In the genomic region with DNA sequence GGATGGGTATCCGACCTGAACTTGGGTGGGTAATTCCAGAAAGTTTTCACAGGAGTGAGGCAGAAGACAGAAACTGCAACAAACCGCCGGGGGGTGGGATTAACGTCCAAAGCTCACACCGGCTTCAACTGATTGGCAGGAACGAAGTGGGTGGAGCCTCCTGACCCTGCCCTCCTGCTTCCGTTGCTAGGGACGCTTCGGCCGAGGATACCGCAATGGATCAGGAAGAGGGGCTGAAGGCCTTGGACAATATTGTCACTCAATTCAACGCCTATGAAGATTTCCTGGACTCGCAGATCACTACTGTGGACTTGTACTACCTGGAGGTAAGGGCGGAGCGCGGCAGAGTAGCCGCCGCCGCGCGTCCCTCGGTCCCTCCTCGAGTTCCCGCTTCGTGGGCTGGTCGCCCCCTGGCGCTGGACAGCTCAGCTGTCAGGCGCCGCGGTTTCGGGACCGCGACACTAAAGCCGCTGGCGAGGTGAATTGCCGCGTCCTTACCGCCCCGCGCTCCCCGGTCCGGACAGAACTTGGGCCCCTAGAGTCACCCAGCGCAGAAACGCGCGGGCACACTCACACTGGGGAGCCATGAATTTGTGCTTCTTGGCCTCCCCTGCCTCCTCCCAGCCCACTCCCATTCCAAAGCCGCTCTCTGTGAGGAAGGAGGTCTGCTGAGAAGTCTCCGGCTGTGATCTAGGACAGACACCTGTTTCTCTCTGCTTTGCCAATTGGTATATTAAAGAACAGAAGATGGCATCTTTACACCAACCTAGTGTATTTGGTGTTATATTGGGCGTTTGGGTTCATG, we compare ENCODE assay signal across 8 cellular contexts. TPM values are rescaled to one million over a fixed set of nuclear protein-coding genes. Genes with fewer than 3 reads are reported as not detected.
DNase-seq lines count a peak whose midpoint lies in the region; ATAC-seq, FAIRE-seq and TF ChIP-seq lines count a peak whose summit lies in the region.

TSS of gene CFAP299 (plus strand) at position 177 of the 805 bp plus-strand sequence.

- H3K9ac ChIP-seq in K562 (ENCODE audit: insufficient read depth in 1 of 2, low read depth in 2 of 2, low read length in 2 of 2) = peak within 1 kb of the TSS; percentile 60 to 95

- peak; percentile 63 for DNase-seq in GM10266 (ENCODE audit: extremely low spot score)
- peak; percentile 88 for DNase-seq in HFFc6
- peak; percentile 90 for DNase-seq in NB4 (ENCODE audit: low read depth)
- peak; percentile 86 to 96 (median 90) for DNase-seq in K562 (ENCODE audit: extremely low read depth in 1 of 4, low spot score in 3 of 4)
- peak; percentile 73 for DNase-seq in iPS DF 6.9 (ENCODE audit: low read depth, low spot score)
- DNase-seq in skeletal muscle cell (ENCODE audit: low read depth) = peak; percentile 65
- no peak for DNase-seq in NAMALWA (ENCODE audit: low spot score)

- no peaks in the 10 kb centered on the region for H4K20me1 ChIP-seq in K562 (replicated peaks; ENCODE audit: control insufficient read depth, insufficient read depth, low read length)

- POLR2A ChIA-PET in K562 (lab: Yijun Ruan, JAX) = interaction anchor here (0.6 to 0.8 kb wide), 2 partner anchors 40 to 124 kb away, joined by 3 to 6 read pairs; no protein-coding TSS in a partner anchor

- H3K27me3 Mint-ChIP-seq in HFFc6 (ENCODE audit: insufficient read depth) = peaks cover 3% of the 10 kb centered on the region; the same call in 1 of the 2 replicates
- H3K27me3 Mint-ChIP-seq in T-helper 1 cell treated with Interleukin-12 subunit alpha and Interleukin-12 subunit beta and Interleukin-4 antibody, amounts not matched to agents 30 μg/mL and 1 μg/mL, for 36 hours (ENCODE audit: low read depth) = peaks cover 25% of the 10 kb centered on the region

- H3K27ac Mint-ChIP-seq in HFFc6 = peak within 1 kb of the TSS; percentile 78
- H3K27ac Mint-ChIP-seq in T-helper 1 cell treated with Interleukin-12 subunit alpha and Interleukin-12 subunit beta and Interleukin-4 antibody, amounts not matched to agents 30 μg/mL and 1 μg/mL, for 36 hours = no peak within 1 kb of the TSS

- CTCF ChIA-PET in K562 (lab: Yijun Ruan, JAX; ENCODE audit: low intra/inter-chr PET ratio) = interaction anchor here (1.0 to 2.8 kb wide), 6 partner anchors 114 to 1384 kb away, joined by 3 to 7 read pairs (median 3); no protein-coding TSS in a partner anchor

- no TSS peak for BruUV-seq in K562 (replicated peaks; lab: Mats Ljungman, UMichigan)

- FAIRE-seq in K562 (lab: Jason Lieb, UNC) = peak; percentile 100

- no peak for TF ChIP-seq EP300 in K562 (IDR thresholded peaks at IDR 0.05; ENCODE audit: low read length)

- peaks cover 30% of the 10 kb centered on the region for H3K4me1 Mint-ChIP-seq in HFFc6 (ENCODE audit: low read depth)
- peaks cover 4% of the 10 kb centered on the region for H3K4me1 Mint-ChIP-seq in T-helper 1 cell treated with Interleukin-12 subunit alpha and Interleukin-12 subunit beta and Interleukin-4 antibody, amounts not matched to agents 30 μg/mL and 1 μg/mL, for 36 hours (ENCODE audit: low read depth)

- H3K4me1 ChIP-seq in K562 (replicated peaks in 1 of 2; ENCODE audit: control insufficient read depth in 2 of 2, insufficient read depth in 2 of 2, low read length in 2 of 2) (peaks cover 5 to 9% of the 10 kb centered on the region in 2 experiments; a peak in 3 of 5 replicates), iPS DF 6.9 (ENCODE audit: control insufficient read depth, insufficient read depth, low read length) (no peaks in the 10 kb centered on the region)

- TF ChIP-seq POLR2A in NB4 (IDR thresholded peaks at IDR 0.05; ENCODE audit: extremely low read depth, insufficient read length) (no peak), K562 (conservative IDR thresholded peaks at IDR 0.05) (no peak)

- peak; percentile 73 to 77 for TF ChIP-seq RAD21 in K562 (CRISPR knock-in tag; conservative IDR thresholded peaks at IDR 0.05 in 1 of 2, IDR thresholded peaks at IDR 0.05 in 1 of 2)

- no peaks in the 10 kb centered on the region for H3K79me2 ChIP-seq in K562 (ENCODE audit: control insufficient read depth, insufficient read depth, low read length)

- WGBS in K562 (ENCODE audit: insufficient coverage, low coverage, missing lambda C conversion rate) = 2% methylated on average over 45 of the region's 49 CpGs
- no CpG with 5 or more reads among the region's 49 CpGs for WGBS in iPS DF 6.9 (ENCODE audit: insufficient coverage, insufficient read length)

- ATAC-seq in K562 = peak; percentile 97

- peak within 1 kb of the TSS; percentile 93 for H3K4me3 Mint-ChIP-seq in HFFc6
- peak within 1 kb of the TSS; percentile 78 for H3K4me3 Mint-ChIP-seq in T-helper 1 cell treated with Interleukin-12 subunit alpha and Interleukin-12 subunit beta and Interleukin-4 antibody, amounts not matched to agents 30 μg/mL and 1 μg/mL, for 36 hours

- peaks cover 11% of the 10 kb centered on the region for H3K36me3 Mint-ChIP-seq in HFFc6 (ENCODE audit: low read depth)
- no peaks in the 10 kb centered on the region for H3K36me3 Mint-ChIP-seq in T-helper 1 cell treated with Interleukin-12 subunit alpha and Interleukin-12 subunit beta and Interleukin-4 antibody, amounts not matched to agents 30 μg/mL and 1 μg/mL, for 36 hours (ENCODE audit: low read depth)

- no peaks in the 10 kb centered on the region for H3K9me3 Mint-ChIP-seq in HFFc6
- H3K9me3 Mint-ChIP-seq in T-helper 1 cell treated with Interleukin-12 subunit alpha and Interleukin-12 subunit beta and Interleukin-4 antibody, amounts not matched to agents 30 μg/mL and 1 μg/mL, for 36 hours = no peaks in the 10 kb centered on the region

- H3K27ac ChIP-seq in K562 (ENCODE audit: extremely low read depth, low read depth, low read length) (peak within 1 kb of the TSS; percentile 52), iPS DF 6.9 (ENCODE audit: low read length) (no peak within 1 kb of the TSS)

- H3K36me3 ChIP-seq in K562 (ENCODE audit: control insufficient read depth, insufficient read depth, low read length) (no peaks in the 10 kb centered on the region), iPS DF 6.9 (ENCODE audit: control insufficient read depth, insufficient read depth, low read length) (no peaks in the 10 kb centered on the region)

- in situ Hi-C loops in K562 (cut with MboI) = loop anchor here (5.0 kb wide), 1 partner anchor 1388 kb away; no protein-coding TSS in a partner anchor

- peak within 1 kb of the TSS; percentile 80 for H3K4me2 ChIP-seq in K562 (ENCODE audit: insufficient read depth, low read length)

- TF ChIP-seq CTCF in GM10266 (IDR thresholded peaks at IDR 0.05; ENCODE audit: control insufficient read depth, insufficient read depth, low read depth, missing control alignments) (no peak), HFFc6 (IDR thresholded peaks at IDR 0.05) (peak; percentile 75), NB4 (IDR thresholded peaks at IDR 0.05; ENCODE audit: low read depth, low read length) (peak; percentile 45), K562 (IDR thresholded peaks at IDR 0.05 in 2 of 3, conservative IDR thresholded peaks at IDR 0.05 in 1 of 3; ENCODE audit: insufficient read depth in 2 of 3, low read depth in 1 of 3, low read length in 3 of 3) (peak; percentile 67 to 81 (median 78))

- H3K9me3 ChIP-seq in K562 (replicated peaks; ENCODE audit: control insufficient read depth, insufficient read depth, low read depth, low read length) (no peaks in the 10 kb centered on the region), iPS DF 6.9 (ENCODE audit: control insufficient read depth, insufficient read depth, low read length) (no peaks in the 10 kb centered on the region)

- H3K27me3 ChIP-seq in K562 (ENCODE audit: control insufficient read depth in 2 of 2, insufficient read depth in 2 of 2, low read length in 2 of 2) = no peaks in the 10 kb centered on the region
- peaks cover 6% of the 10 kb centered on the region; the same call in 1 of the 2 replicates for H3K27me3 ChIP-seq in iPS DF 6.9 (ENCODE audit: control insufficient read depth, insufficient read depth, low read length)

- no peaks in the 10 kb centered on the region for H3K9me1 ChIP-seq in K562 (ENCODE audit: control insufficient read depth, insufficient read depth, low read length)

- intact Hi-C loops in K562 (cut with micrococcal nuclease) = loop anchor here (1.0 to 10.0 kb wide), 10 partner anchors 48 to 1383 kb away; partner anchors contain the start of genes ANTXR2, FGF5 and NAA11

- peak within 1 kb of the TSS; percentile 62 for H3K4me3 ChIP-seq in NB4 (ENCODE audit: low read depth, low read length)
- H3K4me3 ChIP-seq in K562 = peak within 1 kb of the TSS; percentile 51
- peak within 1 kb of the TSS; percentile 86; the same call in 1 of the 2 replicates for H3K4me3 ChIP-seq in iPS DF 6.9 (ENCODE audit: low read length)
- peak within 1 kb of the TSS; percentile 80 for H3K4me3 ChIP-seq in skeletal muscle cell (ENCODE audit: low read depth, low read length)

- H2AFZ ChIP-seq in K562 (ENCODE audit: low read depth, low read length) = peak within 1 kb of the TSS; percentile 90

TF ChIP-seq in K562, 482 proteins besides CTCF, POLR2A, EP300 and RAD21 (continues in another document):
- TF ChIP-seq CHD4 (IDR thresholded peaks at IDR 0.05; ENCODE audit: insufficient read depth, insufficient replicate concordance, low read depth, low read length, poor library complexity, severe bottlenecking) = no peak
- no peak for TF ChIP-seq LEF1 (IDR thresholded peaks at IDR 0.05)
- no peak for TF ChIP-seq ZNF140 (CRISPR knock-in tag; IDR thresholded peaks at IDR 0.05)

RNA-seq across cellular contexts. Expression of gene CFAP299, which starts in this region (rescaled TPM):
- total RNA-seq in HFFc6 (2021; fragmentation: NEBNext Ultra II Directional; extraction: Animal tissue kit (Norgen Biotek cat#: 25700)) = 1 to 10 TPM; 4.8 to 9.0 (median 8.7) TPM
- total RNA-seq in K562 (2011; cell fraction: chromatin; rRNA removed; ENCODE audit: low replicate concordance) = 3.1 and 6.3 TPM in 2 replicates
- total RNA-seq in K562 (2011; cell fraction: nucleolus; rRNA removed) = 1.8 and 2.9 TPM in 2 replicates
- 5.4 and 7.1 TPM in 2 replicates for total RNA-seq in K562 (2011; cell fraction: nucleoplasm; rRNA removed)
- total RNA-seq in K562 (2014; rRNA removed) (0.82 and 3.0 TPM in 2 replicates), K562 (2014; rRNA removed; fragmentation: Illumina TruSeq; extraction: Trizol) (0.61 and 0.62 TPM in 2 replicates), K562 (2015; rRNA removed; fragmentation: Illumina TruSeq; extraction: Trizol) (0.87 and 1.0 TPM in 2 replicates), K562 (2021) (0.09 and 0.67 TPM in 2 replicates)
- polyA plus RNA-seq in K562 (2011; rRNA removed) (0.39 and 0.81 TPM in 2 replicates), K562 (2014; fragmentation: Illumina TruSeq; extraction: Trizol) (0.29 and 0.76 TPM in 2 replicates), K562 (2014; fragmentation: Nextera tagmentation; extraction: Ambion mirVana) (under 1 TPM; 0.69 to 0.78 TPM), K562 (2014; rRNA removed) (0.33 TPM in 1 of 2 replicates, not detected in the other)
- polyA plus RNA-seq in K562 (2011; cell fraction: cytosol; rRNA removed) = 0.16 TPM in 1 of 2 replicates, not detected in the other
- 0.84 and 1.4 TPM in 2 replicates for polyA plus RNA-seq in K562 (2011; cell fraction: nucleus; rRNA removed)
- polyA plus RNA-seq in K562 (2012) = 0.94 and 1.2 TPM in 2 replicates
- 2.9 and 3.5 TPM in 2 replicates for polyA minus RNA-seq in K562 (2011; rRNA and poly(A)+ RNA removed)
- not detected in 2 replicates for polyA minus RNA-seq in K562 (2011; cell fraction: cytosol; rRNA and poly(A)+ RNA removed)
- 5.4 and 6.0 TPM in 2 replicates for polyA minus RNA-seq in K562 (2011; cell fraction: nucleus; rRNA and poly(A)+ RNA removed)
